In genomic region chr13:37868691-37869505, GRCh38 we compare ENCODE assay signal across 9 cellular contexts. TPM values are rescaled to one million over a fixed set of nuclear protein-coding genes. Genes with fewer than 3 reads are reported as not detected.
DNase-seq lines count a peak whose midpoint lies in the region; ATAC-seq and TF ChIP-seq lines count a peak whose summit lies in the region.
"Had no signal": no experiment of that assay in that cellular context is flagged by ENCODE, and none has a peak within 500 bp of the region (broad histone marks: within the 10 kb centered on the region; RNA-seq: fewer than 3 reads in every experiment).

No MANE protein-coding gene starts in this region.

- peak overlapping the region in 6 of 7 experiments; percentile 10 to 27 (median 23) for H3K4me3 ChIP-seq in skin epidermis

- H3K27ac Mint-ChIP-seq in HFFc6 (peak overlapping the region; percentile 86), brain (peak overlapping the region; percentile 18 to 94 (median 78))

- DNase-seq in HFFc6 (peak; percentile 52), inferior parietal cortex (ENCODE audit: extremely low spot score) (peak; percentile 49), COLO829 (ENCODE audit: low spot score) (no peak)
- DNase-seq: NCI-H1436 treated with DMSO at 0.1 percent for 48 hours had no signal

- no peaks in the 10 kb centered on the region for H3K9me3 Mint-ChIP-seq in HFFc6
- H3K9me3 Mint-ChIP-seq in brain: no peaks in the 10 kb centered on the region

- no peak for TF ChIP-seq CTCF in HFFc6 (IDR thresholded peaks at IDR 0.05)
- TF ChIP-seq CTCF in brain (conservative IDR thresholded peaks at IDR 0.05): no peak

- peak overlapping the region in 1 of 21 experiments; percentile 28 for H3K27ac ChIP-seq in skin epidermis

- ATAC-seq in HG02798 (IDR thresholded peaks at IDR 0.05; ENCODE audit: poor library complexity, unreplicated experiment) (no peak), HG03565 (IDR thresholded peaks at IDR 0.05; ENCODE audit: unreplicated experiment) (no peak), HG02884 (IDR thresholded peaks at IDR 0.05; ENCODE audit: unreplicated experiment) (no peak)

- peaks cover 49% of the 10 kb centered on the region for H3K4me1 Mint-ChIP-seq in HFFc6 (ENCODE audit: low read depth)
- H3K4me1 Mint-ChIP-seq in brain: peaks cover 60% of the 10 kb centered on the region

- no peaks in the 10 kb centered on the region for H3K36me3 Mint-ChIP-seq in HFFc6 (ENCODE audit: low read depth)
- H3K36me3 Mint-ChIP-seq in brain: no peaks in the 10 kb centered on the region

- no peaks in the 10 kb centered on the region for H3K27me3 Mint-ChIP-seq in HFFc6 (ENCODE audit: insufficient read depth)
- H3K27me3 Mint-ChIP-seq in brain: peaks cover 27% of the 10 kb centered on the region

- H3K4me3 Mint-ChIP-seq in HFFc6 (peak overlapping the region; percentile 97), brain (peak overlapping the region; percentile 90 to 98 (median 91))

RNA-seq across cellular contexts. Expression of gene TRPC4, which starts 0.7 kb away (rescaled TPM):
- 10 to 100 TPM; 14.3 to 17.5 (median 15.4) TPM for total RNA-seq in HFFc6 (2021; fragmentation: NEBNext Ultra II Directional; extraction: Animal tissue kit (Norgen Biotek cat#: 25700))
- polyA plus RNA-seq in brain (ENCODE audit: insufficient read depth, low read depth, low replicate concordance): 0.29 TPM
